Comparison of ENCODE assay signal across 12 cellular contexts in the genomic region with DNA sequence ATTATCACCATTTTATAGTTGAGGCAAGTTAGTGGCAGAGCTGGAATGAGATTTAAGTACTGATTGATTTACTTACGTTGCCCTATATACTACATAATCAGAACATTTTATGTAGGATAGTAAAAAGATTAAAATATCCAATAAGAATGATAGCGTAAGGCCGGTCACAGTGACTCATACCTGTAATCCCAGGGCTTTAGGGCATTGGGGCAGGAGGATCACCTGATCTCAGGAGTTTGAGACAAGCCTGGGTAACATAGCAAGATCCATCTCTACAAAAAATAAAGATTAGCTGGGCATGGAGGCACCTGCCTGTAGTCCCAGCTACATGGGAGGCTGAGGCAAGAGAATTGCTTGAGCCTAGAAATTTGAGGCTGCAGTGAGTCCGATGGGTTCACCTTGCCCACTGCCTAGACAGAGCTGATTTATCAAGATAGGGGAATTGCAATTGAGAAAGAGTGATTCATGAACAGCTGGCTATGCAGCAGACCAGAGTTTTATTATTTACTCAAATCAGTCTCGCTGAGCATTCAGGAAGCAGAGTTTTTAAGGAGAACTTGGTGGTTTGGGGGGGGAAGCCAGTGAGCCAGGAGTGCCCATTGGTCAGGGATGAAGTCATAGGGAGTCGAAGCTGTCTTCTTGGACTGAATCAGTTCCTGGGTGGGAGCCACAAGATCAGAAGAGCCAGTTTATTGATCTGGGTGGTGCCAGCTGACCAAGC. TPM values are rescaled to one million over a fixed set of nuclear protein-coding genes. Genes with fewer than 3 reads are reported as not detected.
DNase-seq lines count a peak whose midpoint lies in the region; TF ChIP-seq lines count a peak whose summit lies in the region.
"Had no signal": no experiment of that assay in that cellular context is flagged by ENCODE, and none has a peak within 500 bp of the region (broad histone marks: within the 10 kb centered on the region; RNA-seq: fewer than 3 reads in every experiment).

No MANE protein-coding gene starts in this region.

- no peaks in the 10 kb centered on the region for H3K9me3 ChIP-seq in OCI-LY1 (ENCODE audit: low read length)

- peak overlapping the region; percentile 37 for H3K4me3 Mint-ChIP-seq in dendritic cell treated with granulocyte-macrophage colony-stimulating factor and Interleukin-4, amounts not matched to agents 40 ng/mL and 50 ng/mL, for 4 days
- no peak overlapping the region for H3K4me3 Mint-ChIP-seq in mesothelial cell of epicardium
- H3K4me3 Mint-ChIP-seq: naive thymus-derived CD8-positive, alpha-beta T cell had no signal

- H2AFZ ChIP-seq in OCI-LY1 (ENCODE audit: low read length), result no peak overlapping the region

- H3K9me3 Mint-ChIP-seq in dendritic cell treated with granulocyte-macrophage colony-stimulating factor and Interleukin-4, amounts not matched to agents 40 ng/mL and 50 ng/mL, for 4 days, result no peaks in the 10 kb centered on the region
- no peaks in the 10 kb centered on the region for H3K9me3 Mint-ChIP-seq in mesothelial cell of epicardium
- H3K9me3 Mint-ChIP-seq: naive thymus-derived CD8-positive, alpha-beta T cell had no signal

- DNase-seq in HK-2 (ENCODE audit: unreplicated experiment) (peak; percentile 71), skeletal muscle cell (ENCODE audit: low read depth) (peak; percentile 49), amniotic stem cell (lab: John Stamatoyannopoulos, UW) (no peak), NCI-H2107 treated with DMSO at 0.1 percent for 48 hours (lab: John Stamatoyannopoulos, UW; ENCODE audit: unreplicated experiment) (no peak), mesothelial cell of epicardium (ENCODE audit: low spot score in 2 of 2, unreplicated experiment in 2 of 2) (no peak)
- DNase-seq: DMS79 treated with DMSO at 0.1 percent for 48 hours; naive thymus-derived CD8-positive, alpha-beta T cell; NCI-H774; stimulated activated CD4-positive, alpha-beta T cell treated with anti-CD3 and anti-CD28 coated beads, Interleukin-15, amount 100 ng/mL, for 24 hours; stimulated activated naive CD4-positive, alpha-beta T cell treated with Interleukin-2 at 50 U/mL for 16 hours had no signal

- H3K79me2 ChIP-seq in OCI-LY1 (ENCODE audit: insufficient read depth, low read length), result no peaks in the 10 kb centered on the region

- H3K4me3 ChIP-seq in OCI-LY1 (ENCODE audit: low read depth, low read length, poor library complexity, severe bottlenecking), result no peak overlapping the region
- H3K4me3 ChIP-seq in skeletal muscle cell (ENCODE audit: low read depth, low read length), result no peak overlapping the region

- H3K4me1 Mint-ChIP-seq in dendritic cell treated with granulocyte-macrophage colony-stimulating factor and Interleukin-4, amounts not matched to agents 40 ng/mL and 50 ng/mL, for 4 days (ENCODE audit: low read depth), result peaks cover 9% of the 10 kb centered on the region
- H3K4me1 Mint-ChIP-seq in mesothelial cell of epicardium, result peaks cover 4% of the 10 kb centered on the region

- no peak for TF ChIP-seq CTCF in OCI-LY1 (IDR thresholded peaks at IDR 0.05; ENCODE audit: low read length)
- TF ChIP-seq CTCF in mesothelial cell of epicardium (IDR thresholded peaks at IDR 0.05; ENCODE audit: unreplicated experiment), result no peak

- H3K27ac Mint-ChIP-seq in dendritic cell treated with granulocyte-macrophage colony-stimulating factor and Interleukin-4, amounts not matched to agents 40 ng/mL and 50 ng/mL, for 4 days, result peak overlapping the region; percentile 84
- no peak overlapping the region for H3K27ac Mint-ChIP-seq in mesothelial cell of epicardium

- H3K36me3 ChIP-seq in OCI-LY1 (ENCODE audit: insufficient read depth, low read length), result no peaks in the 10 kb centered on the region

- intact Hi-C loops in dendritic cell treated with granulocyte-macrophage colony-stimulating factor and Interleukin-4, amounts not matched to agents 40 ng/mL and 50 ng/mL, for 4 days (cut with micrococcal nuclease), result no loop called here

- H3K27ac ChIP-seq in OCI-LY1 (ENCODE audit: low read depth, low read length, poor library complexity, severe bottlenecking), result peak overlapping the region; percentile 38

- H3F3A ChIP-seq in OCI-LY1 (ENCODE audit: insufficient read depth, low read length), result no peaks in the 10 kb centered on the region; the same call in 1 of the 2 replicates

- no peaks in the 10 kb centered on the region for H3K27me3 Mint-ChIP-seq in dendritic cell treated with granulocyte-macrophage colony-stimulating factor and Interleukin-4, amounts not matched to agents 40 ng/mL and 50 ng/mL, for 4 days
- no peaks in the 10 kb centered on the region for H3K27me3 Mint-ChIP-seq in mesothelial cell of epicardium (ENCODE audit: low read depth)
- H3K27me3 Mint-ChIP-seq: naive thymus-derived CD8-positive, alpha-beta T cell had no signal

- peak overlapping the region; percentile 25; the same call in 1 of the 2 replicates for H3K4me2 ChIP-seq in OCI-LY1 (ENCODE audit: low read length)

- no peak overlapping the region for H3K9ac ChIP-seq in OCI-LY1 (ENCODE audit: low read length)

- H4K20me1 ChIP-seq in OCI-LY1 (ENCODE audit: insufficient read depth, low read length), result no peaks in the 10 kb centered on the region

- H3K36me3 Mint-ChIP-seq in dendritic cell treated with granulocyte-macrophage colony-stimulating factor and Interleukin-4, amounts not matched to agents 40 ng/mL and 50 ng/mL, for 4 days (ENCODE audit: low read depth), result no peaks in the 10 kb centered on the region
- no peaks in the 10 kb centered on the region for H3K36me3 Mint-ChIP-seq in mesothelial cell of epicardium
- H3K36me3 Mint-ChIP-seq: naive thymus-derived CD8-positive, alpha-beta T cell had no signal

- H3K27me3 ChIP-seq in OCI-LY1 (ENCODE audit: insufficient read depth, low read length), result no peaks in the 10 kb centered on the region

- H3K9me2 ChIP-seq in OCI-LY1 (ENCODE audit: low read depth, low read length), result no peaks in the 10 kb centered on the region

- H3K4me1 ChIP-seq in OCI-LY1 (ENCODE audit: insufficient read depth, low read length, severe bottlenecking), result peaks cover 41% of the 10 kb centered on the region

RNA-seq across cellular contexts. Expression of a gene that starts 24.7 kb away (rescaled TPM):
- total RNA-seq in mesothelial cell of epicardium, result 14.6 to 15.8 TPM (median 15.5 TPM) in 3 replicates

Comparison
In these comparisons a context has a peak if more than half of its experiments do, and no peak if none do; other contexts are left out.
1. DNase-seq: peak in HK-2 (single experiment) and skeletal muscle cell (single experiment); none in amniotic stem cell (single experiment), NCI-H2107 treated with DMSO at 0.1 percent for 48 hours (single experiment) and mesothelial cell of epicardium (0 of 2).